1 cellular context compared by ENCODE assay signal in the genomic region with DNA sequence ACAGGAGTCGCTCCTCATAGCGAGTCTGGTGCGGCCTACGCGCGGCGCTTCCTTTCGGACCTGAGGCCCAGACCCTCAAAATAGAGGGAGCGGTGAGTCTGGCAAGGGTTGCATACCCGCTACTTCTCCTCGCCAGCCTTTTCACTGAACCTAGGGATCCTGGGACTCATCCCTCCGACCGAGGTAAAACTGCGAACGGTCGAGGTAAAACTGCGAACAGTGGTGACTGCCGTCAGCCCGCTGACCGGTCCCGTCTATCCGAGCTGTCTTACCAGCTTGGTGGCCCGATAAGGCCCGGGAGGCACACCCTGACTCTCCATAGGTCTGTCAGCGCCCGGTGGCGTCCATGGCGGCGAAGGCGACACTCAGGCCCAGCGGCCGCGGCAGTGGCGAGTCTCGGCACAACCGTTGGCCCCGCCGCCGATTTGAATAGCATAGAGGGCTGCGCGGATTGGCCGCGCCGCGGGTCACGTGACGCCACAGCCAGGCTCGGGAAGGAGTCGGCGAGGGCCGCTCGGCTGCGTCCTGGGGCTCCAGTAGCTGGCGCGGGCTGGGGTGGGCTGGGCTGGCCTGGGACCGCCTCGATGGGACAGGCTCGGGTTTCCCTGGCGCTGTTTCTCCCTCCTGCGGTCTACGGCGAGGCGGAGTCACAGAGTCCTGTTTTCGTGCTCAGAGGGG.
A peak's percentile ranks its signal among the peaks of the same experiment; 100 is the strongest.
TF ChIP-seq lines count a peak whose summit lies in the region.

A gene with protein sequence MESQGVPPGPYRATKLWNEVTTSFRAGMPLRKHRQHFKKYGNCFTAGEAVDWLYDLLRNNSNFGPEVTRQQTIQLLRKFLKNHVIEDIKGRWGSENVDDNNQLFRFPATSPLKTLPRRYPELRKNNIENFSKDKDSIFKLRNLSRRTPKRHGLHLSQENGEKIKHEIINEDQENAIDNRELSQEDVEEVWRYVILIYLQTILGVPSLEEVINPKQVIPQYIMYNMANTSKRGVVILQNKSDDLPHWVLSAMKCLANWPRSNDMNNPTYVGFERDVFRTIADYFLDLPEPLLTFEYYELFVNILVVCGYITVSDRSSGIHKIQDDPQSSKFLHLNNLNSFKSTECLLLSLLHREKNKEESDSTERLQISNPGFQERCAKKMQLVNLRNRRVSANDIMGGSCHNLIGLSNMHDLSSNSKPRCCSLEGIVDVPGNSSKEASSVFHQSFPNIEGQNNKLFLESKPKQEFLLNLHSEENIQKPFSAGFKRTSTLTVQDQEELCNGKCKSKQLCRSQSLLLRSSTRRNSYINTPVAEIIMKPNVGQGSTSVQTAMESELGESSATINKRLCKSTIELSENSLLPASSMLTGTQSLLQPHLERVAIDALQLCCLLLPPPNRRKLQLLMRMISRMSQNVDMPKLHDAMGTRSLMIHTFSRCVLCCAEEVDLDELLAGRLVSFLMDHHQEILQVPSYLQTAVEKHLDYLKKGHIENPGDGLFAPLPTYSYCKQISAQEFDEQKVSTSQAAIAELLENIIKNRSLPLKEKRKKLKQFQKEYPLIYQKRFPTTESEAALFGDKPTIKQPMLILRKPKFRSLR (minus strand): TSS at position 403 of the 678 bp plus-strand sequence. CDS start 83 bp downstream, at position 320.

TF ChIP-seq in K562, 482 proteins besides CTCF, POLR2A, EP300 and RAD21 (continued from another document and continues in another):
- TF ChIP-seq, protein P1, sequence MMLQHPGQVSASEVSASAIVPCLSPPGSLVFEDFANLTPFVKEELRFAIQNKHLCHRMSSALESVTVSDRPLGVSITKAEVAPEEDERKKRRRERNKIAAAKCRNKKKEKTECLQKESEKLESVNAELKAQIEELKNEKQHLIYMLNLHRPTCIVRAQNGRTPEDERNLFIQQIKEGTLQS (IDR thresholded peaks at IDR 0.05), result peak; percentile 12; the same call in 1 of the 2 replicates
- TF ChIP-seq, protein P1 (CRISPR knock-in tag; conservative IDR thresholded peaks at IDR 0.05), result no peak
- peak in 1 of 2 experiments; percentile 81; a peak in 1 of 4 replicates for TF ChIP-seq SIN3A (IDR thresholded peaks at IDR 0.05; ENCODE audit: borderline replicate concordance in 2 of 2, control insufficient read depth in 1 of 2, low read depth in 2 of 2, low read length in 2 of 2)
- TF ChIP-seq ZSCAN29 (IDR thresholded peaks at IDR 0.05), result peak; percentile 63; the same call in 1 of the 2 replicates
- TF ChIP-seq TGIF2 (CRISPR knock-in tag; IDR thresholded peaks at IDR 0.05), result peak; percentile 88; the same call in 1 of the 2 replicates
- TF ChIP-seq RNF2 (IDR thresholded peaks at IDR 0.05), result peak; percentile 59; the same call in 1 of the 2 replicates
- TF ChIP-seq, protein P2, sequence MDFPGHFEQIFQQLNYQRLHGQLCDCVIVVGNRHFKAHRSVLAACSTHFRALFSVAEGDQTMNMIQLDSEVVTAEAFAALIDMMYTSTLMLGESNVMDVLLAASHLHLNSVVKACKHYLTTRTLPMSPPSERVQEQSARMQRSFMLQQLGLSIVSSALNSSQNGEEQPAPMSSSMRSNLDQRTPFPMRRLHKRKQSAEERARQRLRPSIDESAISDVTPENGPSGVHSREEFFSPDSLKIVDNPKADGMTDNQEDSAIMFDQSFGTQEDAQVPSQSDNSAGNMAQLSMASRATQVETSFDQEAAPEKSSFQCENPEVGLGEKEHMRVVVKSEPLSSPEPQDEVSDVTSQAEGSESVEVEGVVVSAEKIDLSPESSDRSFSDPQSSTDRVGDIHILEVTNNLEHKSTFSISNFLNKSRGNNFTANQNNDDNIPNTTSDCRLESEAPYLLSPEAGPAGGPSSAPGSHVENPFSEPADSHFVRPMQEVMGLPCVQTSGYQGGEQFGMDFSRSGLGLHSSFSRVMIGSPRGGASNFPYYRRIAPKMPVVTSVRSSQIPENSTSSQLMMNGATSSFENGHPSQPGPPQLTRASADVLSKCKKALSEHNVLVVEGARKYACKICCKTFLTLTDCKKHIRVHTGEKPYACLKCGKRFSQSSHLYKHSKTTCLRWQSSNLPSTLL (IDR thresholded peaks at IDR 0.05), result no peak
- no peak for TF ChIP-seq NR2C1 (IDR thresholded peaks at IDR 0.05)
- TF ChIP-seq NR2C1 (tag; IDR thresholded peaks at IDR 0.05), result no peak
- TF ChIP-seq, protein P3, sequence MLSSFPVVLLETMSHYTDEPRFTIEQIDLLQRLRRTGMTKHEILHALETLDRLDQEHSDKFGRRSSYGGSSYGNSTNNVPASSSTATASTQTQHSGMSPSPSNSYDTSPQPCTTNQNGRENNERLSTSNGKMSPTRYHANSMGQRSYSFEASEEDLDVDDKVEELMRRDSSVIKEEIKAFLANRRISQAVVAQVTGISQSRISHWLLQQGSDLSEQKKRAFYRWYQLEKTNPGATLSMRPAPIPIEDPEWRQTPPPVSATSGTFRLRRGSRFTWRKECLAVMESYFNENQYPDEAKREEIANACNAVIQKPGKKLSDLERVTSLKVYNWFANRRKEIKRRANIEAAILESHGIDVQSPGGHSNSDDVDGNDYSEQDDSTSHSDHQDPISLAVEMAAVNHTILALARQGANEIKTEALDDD (IDR thresholded peaks at IDR 0.05), result no peak
- TF ChIP-seq, protein P4, sequence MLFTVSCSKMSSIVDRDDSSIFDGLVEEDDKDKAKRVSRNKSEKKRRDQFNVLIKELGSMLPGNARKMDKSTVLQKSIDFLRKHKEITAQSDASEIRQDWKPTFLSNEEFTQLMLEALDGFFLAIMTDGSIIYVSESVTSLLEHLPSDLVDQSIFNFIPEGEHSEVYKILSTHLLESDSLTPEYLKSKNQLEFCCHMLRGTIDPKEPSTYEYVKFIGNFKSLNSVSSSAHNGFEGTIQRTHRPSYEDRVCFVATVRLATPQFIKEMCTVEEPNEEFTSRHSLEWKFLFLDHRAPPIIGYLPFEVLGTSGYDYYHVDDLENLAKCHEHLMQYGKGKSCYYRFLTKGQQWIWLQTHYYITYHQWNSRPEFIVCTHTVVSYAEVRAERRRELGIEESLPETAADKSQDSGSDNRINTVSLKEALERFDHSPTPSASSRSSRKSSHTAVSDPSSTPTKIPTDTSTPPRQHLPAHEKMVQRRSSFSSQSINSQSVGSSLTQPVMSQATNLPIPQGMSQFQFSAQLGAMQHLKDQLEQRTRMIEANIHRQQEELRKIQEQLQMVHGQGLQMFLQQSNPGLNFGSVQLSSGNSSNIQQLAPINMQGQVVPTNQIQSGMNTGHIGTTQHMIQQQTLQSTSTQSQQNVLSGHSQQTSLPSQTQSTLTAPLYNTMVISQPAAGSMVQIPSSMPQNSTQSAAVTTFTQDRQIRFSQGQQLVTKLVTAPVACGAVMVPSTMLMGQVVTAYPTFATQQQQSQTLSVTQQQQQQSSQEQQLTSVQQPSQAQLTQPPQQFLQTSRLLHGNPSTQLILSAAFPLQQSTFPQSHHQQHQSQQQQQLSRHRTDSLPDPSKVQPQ (CRISPR knock-in tag; IDR thresholded peaks at IDR 0.05; ENCODE audit: borderline replicate concordance), result no peak
- peak in 1 of 2 experiments; percentile 34; a peak in 1 of 4 replicates for TF ChIP-seq SRF (CRISPR knock-in tag; IDR thresholded peaks at IDR 0.05)
- TF ChIP-seq RBBP5 (IDR thresholded peaks at IDR 0.05; ENCODE audit: borderline replicate concordance, insufficient read depth, low read length, poor library complexity, severe bottlenecking), result peak; percentile 92
- TF ChIP-seq EHMT2 (IDR thresholded peaks at IDR 0.05), result no peak
- peak in 1 of 2 experiments; percentile 60; a peak in 1 of 4 replicates for TF ChIP-seq FOXA3 (CRISPR knock-in tag; conservative IDR thresholded peaks at IDR 0.05 in 1 of 2, IDR thresholded peaks at IDR 0.05 in 1 of 2)
- no peak for TF ChIP-seq PURB (CRISPR knock-in tag; IDR thresholded peaks at IDR 0.05; ENCODE audit: low read depth)
- TF ChIP-seq, protein P5, sequence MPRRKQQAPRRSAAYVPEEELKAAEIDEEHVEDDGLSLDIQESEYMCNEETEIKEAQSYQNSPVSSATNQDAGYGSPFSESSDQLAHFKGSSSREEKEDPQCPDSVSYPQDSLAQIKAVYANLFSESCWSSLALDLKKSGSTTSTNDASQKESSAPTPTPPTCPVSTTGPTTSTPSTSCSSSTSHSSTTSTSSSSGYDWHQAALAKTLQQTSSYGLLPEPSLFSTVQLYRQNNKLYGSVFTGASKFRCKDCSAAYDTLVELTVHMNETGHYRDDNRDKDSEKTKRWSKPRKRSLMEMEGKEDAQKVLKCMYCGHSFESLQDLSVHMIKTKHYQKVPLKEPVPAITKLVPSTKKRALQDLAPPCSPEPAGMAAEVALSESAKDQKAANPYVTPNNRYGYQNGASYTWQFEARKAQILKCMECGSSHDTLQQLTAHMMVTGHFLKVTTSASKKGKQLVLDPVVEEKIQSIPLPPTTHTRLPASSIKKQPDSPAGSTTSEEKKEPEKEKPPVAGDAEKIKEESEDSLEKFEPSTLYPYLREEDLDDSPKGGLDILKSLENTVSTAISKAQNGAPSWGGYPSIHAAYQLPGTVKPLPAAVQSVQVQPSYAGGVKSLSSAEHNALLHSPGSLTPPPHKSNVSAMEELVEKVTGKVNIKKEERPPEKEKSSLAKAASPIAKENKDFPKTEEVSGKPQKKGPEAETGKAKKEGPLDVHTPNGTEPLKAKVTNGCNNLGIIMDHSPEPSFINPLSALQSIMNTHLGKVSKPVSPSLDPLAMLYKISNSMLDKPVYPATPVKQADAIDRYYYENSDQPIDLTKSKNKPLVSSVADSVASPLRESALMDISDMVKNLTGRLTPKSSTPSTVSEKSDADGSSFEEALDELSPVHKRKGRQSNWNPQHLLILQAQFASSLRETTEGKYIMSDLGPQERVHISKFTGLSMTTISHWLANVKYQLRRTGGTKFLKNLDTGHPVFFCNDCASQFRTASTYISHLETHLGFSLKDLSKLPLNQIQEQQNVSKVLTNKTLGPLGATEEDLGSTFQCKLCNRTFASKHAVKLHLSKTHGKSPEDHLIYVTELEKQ (CRISPR knock-in tag; IDR thresholded peaks at IDR 0.05), result no peak
- TF ChIP-seq, protein P6, sequence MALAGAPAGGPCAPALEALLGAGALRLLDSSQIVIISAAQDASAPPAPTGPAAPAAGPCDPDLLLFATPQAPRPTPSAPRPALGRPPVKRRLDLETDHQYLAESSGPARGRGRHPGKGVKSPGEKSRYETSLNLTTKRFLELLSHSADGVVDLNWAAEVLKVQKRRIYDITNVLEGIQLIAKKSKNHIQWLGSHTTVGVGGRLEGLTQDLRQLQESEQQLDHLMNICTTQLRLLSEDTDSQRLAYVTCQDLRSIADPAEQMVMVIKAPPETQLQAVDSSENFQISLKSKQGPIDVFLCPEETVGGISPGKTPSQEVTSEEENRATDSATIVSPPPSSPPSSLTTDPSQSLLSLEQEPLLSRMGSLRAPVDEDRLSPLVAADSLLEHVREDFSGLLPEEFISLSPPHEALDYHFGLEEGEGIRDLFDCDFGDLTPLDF (CRISPR knock-in tag; IDR thresholded peaks at IDR 0.05), result peak; percentile 68; the same call in 1 of the 2 replicates
- no peak for TF ChIP-seq NR2F6 (CRISPR knock-in tag; IDR thresholded peaks at IDR 0.05)
- no peak for TF ChIP-seq ZNF778 (CRISPR knock-in tag; IDR thresholded peaks at IDR 0.05)
- no peak for TF ChIP-seq LEF1 (IDR thresholded peaks at IDR 0.05)
- TF ChIP-seq YBX1 (IDR thresholded peaks at IDR 0.05), result no peak
- TF ChIP-seq, protein P7, sequence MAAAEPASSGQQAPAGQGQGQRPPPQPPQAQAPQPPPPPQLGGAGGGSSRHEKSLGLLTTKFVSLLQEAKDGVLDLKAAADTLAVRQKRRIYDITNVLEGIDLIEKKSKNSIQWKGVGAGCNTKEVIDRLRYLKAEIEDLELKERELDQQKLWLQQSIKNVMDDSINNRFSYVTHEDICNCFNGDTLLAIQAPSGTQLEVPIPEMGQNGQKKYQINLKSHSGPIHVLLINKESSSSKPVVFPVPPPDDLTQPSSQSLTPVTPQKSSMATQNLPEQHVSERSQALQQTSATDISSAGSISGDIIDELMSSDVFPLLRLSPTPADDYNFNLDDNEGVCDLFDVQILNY (CRISPR knock-in tag; IDR thresholded peaks at IDR 0.05), result peak; percentile 91; the same call in 1 of the 2 replicates
- peak; percentile 85; the same call in 1 of the 2 replicates for TF ChIP-seq CBX1 (IDR thresholded peaks at IDR 0.05; ENCODE audit: low read depth)
- no peak for TF ChIP-seq CHCHD3 (CRISPR knock-in tag; IDR thresholded peaks at IDR 0.05)
- TF ChIP-seq, protein P8, sequence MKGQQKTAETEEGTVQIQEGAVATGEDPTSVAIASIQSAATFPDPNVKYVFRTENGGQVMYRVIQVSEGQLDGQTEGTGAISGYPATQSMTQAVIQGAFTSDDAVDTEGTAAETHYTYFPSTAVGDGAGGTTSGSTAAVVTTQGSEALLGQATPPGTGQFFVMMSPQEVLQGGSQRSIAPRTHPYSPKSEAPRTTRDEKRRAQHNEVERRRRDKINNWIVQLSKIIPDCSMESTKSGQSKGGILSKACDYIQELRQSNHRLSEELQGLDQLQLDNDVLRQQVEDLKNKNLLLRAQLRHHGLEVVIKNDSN (CRISPR knock-in tag; IDR thresholded peaks at IDR 0.05), result peak; percentile 99
- no peak for TF ChIP-seq ELF1 (tag; IDR thresholded peaks at IDR 0.05)
- TF ChIP-seq, protein P9, sequence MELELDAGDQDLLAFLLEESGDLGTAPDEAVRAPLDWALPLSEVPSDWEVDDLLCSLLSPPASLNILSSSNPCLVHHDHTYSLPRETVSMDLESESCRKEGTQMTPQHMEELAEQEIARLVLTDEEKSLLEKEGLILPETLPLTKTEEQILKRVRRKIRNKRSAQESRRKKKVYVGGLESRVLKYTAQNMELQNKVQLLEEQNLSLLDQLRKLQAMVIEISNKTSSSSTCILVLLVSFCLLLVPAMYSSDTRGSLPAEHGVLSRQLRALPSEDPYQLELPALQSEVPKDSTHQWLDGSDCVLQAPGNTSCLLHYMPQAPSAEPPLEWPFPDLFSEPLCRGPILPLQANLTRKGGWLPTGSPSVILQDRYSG (tag; conservative IDR thresholded peaks at IDR 0.05; ENCODE audit: low read depth), result no peak
- no peak for TF ChIP-seq ZNF121 (CRISPR knock-in tag; conservative IDR thresholded peaks at IDR 0.05)
- TF ChIP-seq, protein P10, sequence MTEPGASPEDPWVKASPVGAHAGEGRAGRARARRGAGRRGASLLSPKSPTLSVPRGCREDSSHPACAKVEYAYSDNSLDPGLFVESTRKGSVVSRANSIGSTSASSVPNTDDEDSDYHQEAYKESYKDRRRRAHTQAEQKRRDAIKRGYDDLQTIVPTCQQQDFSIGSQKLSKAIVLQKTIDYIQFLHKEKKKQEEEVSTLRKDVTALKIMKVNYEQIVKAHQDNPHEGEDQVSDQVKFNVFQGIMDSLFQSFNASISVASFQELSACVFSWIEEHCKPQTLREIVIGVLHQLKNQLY (CRISPR knock-in tag; conservative IDR thresholded peaks at IDR 0.05), result no peak
- no peak for TF ChIP-seq ZNF551 (CRISPR knock-in tag; IDR thresholded peaks at IDR 0.05)
- TF ChIP-seq U2AF2 (optimal IDR thresholded peaks at IDR 0.05; ENCODE audit: low read depth, low read length), result no peak
- TF ChIP-seq STAT5B (CRISPR knock-in tag; IDR thresholded peaks at IDR 0.05), result no peak
- peak; percentile 50 for TF ChIP-seq BRD9 (IDR thresholded peaks at IDR 0.05; ENCODE audit: low read depth, partially characterized antibody)
- 0 out of 2 replicates have a peak, but pooled peaks have one; percentile 2 for TF ChIP-seq JUND (IDR thresholded peaks at IDR 0.05; ENCODE audit: borderline replicate concordance, low read depth, low read length)
- TF ChIP-seq JUND (tag; IDR thresholded peaks at IDR 0.05; ENCODE audit: borderline replicate concordance, low read depth, low read length), result no peak; the same call in 2 of the 3 replicates
- TF ChIP-seq BRD4 (IDR thresholded peaks at IDR 0.05), result peak; percentile 85; the same call in 1 of the 2 replicates
- peak; percentile 46 for TF ChIP-seq FIP1L1 (IDR thresholded peaks at IDR 0.05; ENCODE audit: low read depth, low read length, poor library complexity, severe bottlenecking)
- TF ChIP-seq ZNF584 (CRISPR knock-in tag; IDR thresholded peaks at IDR 0.05; ENCODE audit: low read depth), result no peak
- no peak for TF ChIP-seq MCM3 (IDR thresholded peaks at IDR 0.05)
- TF ChIP-seq CREB1 (IDR thresholded peaks at IDR 0.05), result peak; percentile 45
- TF ChIP-seq CREB1 (CRISPR knock-in tag; IDR thresholded peaks at IDR 0.05), result peak; percentile 74
- TF ChIP-seq ATF7 (IDR thresholded peaks at IDR 0.05), result no peak
- TF ChIP-seq TCF7L2 (IDR thresholded peaks at IDR 0.05; ENCODE audit: low read depth, low read length), result 0 out of 2 replicates have a peak, but pooled peaks have one; percentile 17
